Comparison of ENCODE assay signal across 1 cellular context in genomic region chr21:36750579-36750959, GRCh38.
TF ChIP-seq lines count a peak whose summit lies in the region.

No MANE protein-coding gene starts in this region.

TF ChIP-seq in H1, 55 proteins besides CTCF, POLR2A, EP300 and RAD21:
- TF ChIP-seq CEBPB (IDR thresholded peaks at IDR 0.05; ENCODE audit: low read depth, low read length) (no peak), BACH1 (IDR thresholded peaks at IDR 0.05; ENCODE audit: low read length) (no peak), SP1 (IDR thresholded peaks at IDR 0.05; ENCODE audit: low read depth, low read length) (no peak), SIN3A (conservative IDR thresholded peaks at IDR 0.05 in 1 of 2, IDR thresholded peaks at IDR 0.05 in 1 of 2; ENCODE audit: low read depth in 1 of 2, low read length in 2 of 2) (0 out of 4 replicates have a peak, but pooled peaks of 1 of the 2 experiments have one; percentile 1), KDM1A (IDR thresholded peaks at IDR 0.05; ENCODE audit: borderline replicate concordance, low read length) (no peak)
TF ChIP-seq in H1: peak in this region for 1.
